In genomic region chr1:212158912-212159796, GRCh38 we compare ENCODE assay signal across 1 cellular context.
TF ChIP-seq lines count a peak whose summit lies in the region.

No MANE protein-coding gene starts in this region.

TF ChIP-seq in K562, 482 proteins besides CTCF, POLR2A, EP300 and RAD21 (continued from another document and continues in another):
- no peak for TF ChIP-seq THAP12 (CRISPR knock-in tag; IDR thresholded peaks at IDR 0.05)
- TF ChIP-seq FOXA1 (IDR thresholded peaks at IDR 0.05; ENCODE audit: borderline replicate concordance): no peak
- TF ChIP-seq ZNF133 (CRISPR knock-in tag; IDR thresholded peaks at IDR 0.05): no peak
- peak in 1 of 2 experiments; percentile 31; a peak in 1 of 4 replicates for TF ChIP-seq RCOR1 (IDR thresholded peaks at IDR 0.05; ENCODE audit: borderline replicate concordance in 1 of 2, low read depth in 2 of 2, low read length in 2 of 2)
- no peak for TF ChIP-seq E2F6 (IDR thresholded peaks at IDR 0.05; ENCODE audit: borderline replicate concordance in 1 of 2, extremely low read depth in 1 of 2, insufficient read depth in 1 of 2, insufficient read length in 1 of 2, low read depth in 1 of 2, low read length in 1 of 2, poor library complexity in 1 of 2, severe bottlenecking in 1 of 2)
- no peak for TF ChIP-seq CREB3L1 (IDR thresholded peaks at IDR 0.05; ENCODE audit: borderline replicate concordance, low read depth)
- TF ChIP-seq USF1 (CRISPR knock-in tag; IDR thresholded peaks at IDR 0.05): no peak
- TF ChIP-seq PHF20 (IDR thresholded peaks at IDR 0.05; ENCODE audit: partially characterized antibody): no peak
- TF ChIP-seq RB1 (IDR thresholded peaks at IDR 0.05; ENCODE audit: low read depth): no peak
- no peak for TF ChIP-seq ILF3 (IDR thresholded peaks at IDR 0.05; ENCODE audit: borderline replicate concordance)
- TF ChIP-seq ZNF592 (IDR thresholded peaks at IDR 0.05): peak; percentile 53; the same call in 1 of the 2 replicates
- no peak for TF ChIP-seq HBP1 (CRISPR knock-in tag; IDR thresholded peaks at IDR 0.05)
- TF ChIP-seq ESRRA (IDR thresholded peaks at IDR 0.05; ENCODE audit: borderline replicate concordance, low read depth): no peak
- no peak; the same call in 1 of the 2 replicates for TF ChIP-seq ZKSCAN1 (IDR thresholded peaks at IDR 0.05; ENCODE audit: low read depth, low read length)
- no peak for TF ChIP-seq ZNF143 (CRISPR knock-in tag; IDR thresholded peaks at IDR 0.05)
- no peak for TF ChIP-seq HINFP (tag; conservative IDR thresholded peaks at IDR 0.05; ENCODE audit: low read depth)
- no peak for TF ChIP-seq ZNF274 (IDR thresholded peaks at IDR 0.05; ENCODE audit: borderline replicate concordance, low read depth, low read length)
- TF ChIP-seq ZBTB43 (CRISPR knock-in tag; IDR thresholded peaks at IDR 0.05): no peak
- TF ChIP-seq KHSRP (IDR thresholded peaks at IDR 0.05): no peak
- no peak for TF ChIP-seq ZC3H8 (IDR thresholded peaks at IDR 0.05)
- no peak for TF ChIP-seq ZNF561 (CRISPR knock-in tag; conservative IDR thresholded peaks at IDR 0.05)
- no peak for TF ChIP-seq TCF7L2 (IDR thresholded peaks at IDR 0.05; ENCODE audit: low read depth, low read length)
- 0 out of 2 replicates have a peak, but pooled peaks have one; percentile 31 for TF ChIP-seq MAX (CRISPR knock-in tag; IDR thresholded peaks at IDR 0.05)
- TF ChIP-seq CBFA2T2 (conservative IDR thresholded peaks at IDR 0.05): 0 out of 2 replicates have a peak, but pooled peaks have one; percentile 3
- no peak for TF ChIP-seq RUNX1 (IDR thresholded peaks at IDR 0.05; ENCODE audit: low read depth)
- no peak for TF ChIP-seq STAT5B (CRISPR knock-in tag; IDR thresholded peaks at IDR 0.05)
- TF ChIP-seq HDAC3 (IDR thresholded peaks at IDR 0.05; ENCODE audit: borderline replicate concordance, partially characterized antibody): no peak
- TF ChIP-seq DNMT1 (IDR thresholded peaks at IDR 0.05): no peak
- no peak for TF ChIP-seq PHF8 (IDR thresholded peaks at IDR 0.05; ENCODE audit: borderline replicate concordance, low read length)
- no peak for TF ChIP-seq ZZZ3 (IDR thresholded peaks at IDR 0.05)
- TF ChIP-seq ZBTB33 (CRISPR knock-in tag; IDR thresholded peaks at IDR 0.05): peak; percentile 45; the same call in 1 of the 2 replicates
- no peak for TF ChIP-seq CGGBP1 (CRISPR knock-in tag; IDR thresholded peaks at IDR 0.05)
- no peak for TF ChIP-seq JUND (IDR thresholded peaks at IDR 0.05; ENCODE audit: borderline replicate concordance, low read depth, low read length)
- TF ChIP-seq JUND (tag; IDR thresholded peaks at IDR 0.05; ENCODE audit: borderline replicate concordance, low read depth, low read length): no peak; the same call in 2 of the 3 replicates
- TF ChIP-seq HDAC1 (IDR thresholded peaks at IDR 0.05): no peak
- TF ChIP-seq POLR2AphosphoS5 (IDR thresholded peaks at IDR 0.05; ENCODE audit: control insufficient read depth, insufficient read depth, low read depth, low read length): no peak
- TF ChIP-seq BRD4 (IDR thresholded peaks at IDR 0.05): no peak
- TF ChIP-seq NFE2L1 (tag; IDR thresholded peaks at IDR 0.05; ENCODE audit: borderline replicate concordance, low read depth): no peak
- TF ChIP-seq ZNF175 (CRISPR knock-in tag; IDR thresholded peaks at IDR 0.05; ENCODE audit: low read depth): no peak
- TF ChIP-seq KLF6 (CRISPR knock-in tag; IDR thresholded peaks at IDR 0.05; ENCODE audit: borderline replicate concordance): no peak
- no peak for TF ChIP-seq TBP (optimal IDR thresholded peaks at IDR 0.05; ENCODE audit: low read depth, low read length)
- TF ChIP-seq POLR3G (IDR thresholded peaks at IDR 0.05; ENCODE audit: extremely low read depth, insufficient read length, insufficient replicate concordance): no peak
- no peak for TF ChIP-seq COPS2 (conservative IDR thresholded peaks at IDR 0.05)
- TF ChIP-seq JUN (IDR thresholded peaks at IDR 0.05; ENCODE audit: borderline replicate concordance, low read depth, low read length): no peak
- no peak for TF ChIP-seq JUN (CRISPR knock-in tag; IDR thresholded peaks at IDR 0.05; ENCODE audit: borderline replicate concordance)
- no peak for TF ChIP-seq SMARCC2 (IDR thresholded peaks at IDR 0.05; ENCODE audit: low read depth)
- TF ChIP-seq PHTF2 (CRISPR knock-in tag; IDR thresholded peaks at IDR 0.05): no peak
- no peak for TF ChIP-seq GABPA (tag; conservative IDR thresholded peaks at IDR 0.05; ENCODE audit: low read depth)
- no peak for TF ChIP-seq ESRRB (CRISPR knock-in tag; IDR thresholded peaks at IDR 0.05; ENCODE audit: borderline replicate concordance)
- TF ChIP-seq PKNOX1 (IDR thresholded peaks at IDR 0.05): peak; percentile 67
